Comparison of ENCODE assay signal across 13 cellular contexts in genomic region chr7:18119985-18120384, GRCh38.
DNase-seq lines count a peak whose midpoint lies in the region; ATAC-seq and TF ChIP-seq lines count a peak whose summit lies in the region.
"Had no signal": no experiment of that assay in that cellular context is flagged by ENCODE, and none has a peak within 500 bp of the region (broad histone marks: within the 10 kb centered on the region; RNA-seq: fewer than 3 reads in every experiment).

No MANE protein-coding gene starts in this region.

- H3K27ac Mint-ChIP-seq in type B pancreatic cell, result no peak overlapping the region
- no peak overlapping the region for H3K27ac Mint-ChIP-seq in activated T-cell treated with anti-CD3 and anti-CD28 coated beads, Interleukin-2, amount 50 U/mL, for 24 hours
- H3K27ac Mint-ChIP-seq: activated T-cell treated with anti-CD3 and anti-CD28 coated beads, Interleukin-2, amount 50 U/mL, for 72 hours had no signal

- peaks cover 4% of the 10 kb centered on the region for H3K9me3 Mint-ChIP-seq in type B pancreatic cell
- H3K9me3 Mint-ChIP-seq in activated T-cell treated with anti-CD3 and anti-CD28 coated beads, Interleukin-2, amount 50 U/mL, for 24 hours, result no peaks in the 10 kb centered on the region
- H3K9me3 Mint-ChIP-seq: activated T-cell treated with anti-CD3 and anti-CD28 coated beads, Interleukin-2, amount 50 U/mL, for 72 hours; CD8-positive, alpha-beta memory T cell had no signal

- POLR2A ChIA-PET in Panc1 (lab: Charles Lee), result no interaction called here

- H3K4me3 Mint-ChIP-seq in type B pancreatic cell, result no peak overlapping the region
- no peak overlapping the region for H3K4me3 Mint-ChIP-seq in activated T-cell treated with anti-CD3 and anti-CD28 coated beads, Interleukin-2, amount 50 U/mL, for 24 hours
- H3K4me3 Mint-ChIP-seq: activated T-cell treated with anti-CD3 and anti-CD28 coated beads, Interleukin-2, amount 50 U/mL, for 72 hours; CD8-positive, alpha-beta memory T cell had no signal

- H3K27ac ChIP-seq in right atrium auricular region, result no peak overlapping the region
- no peak overlapping the region for H3K27ac ChIP-seq in Panc1 (ENCODE audit: low read length)
- H3K27ac ChIP-seq: stomach had no signal

- ATAC-seq in Right ventricle myocardium inferior (peak; percentile 44), Panc1 (no peak), sciatic nerve (no peak)
- ATAC-seq: activated T-cell treated with anti-CD3 and anti-CD28 coated beads, Interleukin-2, amount 50 U/mL, for 72 hours had no signal

- H3K4me1 Mint-ChIP-seq in type B pancreatic cell (ENCODE audit: unreplicated experiment), result peaks cover 8% of the 10 kb centered on the region
- no peaks in the 10 kb centered on the region for H3K4me1 Mint-ChIP-seq in activated T-cell treated with anti-CD3 and anti-CD28 coated beads, Interleukin-2, amount 50 U/mL, for 24 hours (ENCODE audit: low read depth)
- H3K4me1 Mint-ChIP-seq: CD8-positive, alpha-beta memory T cell had no signal

- CTCF ChIA-PET in Panc1 (lab: Charles Lee), result no interaction called here

- H3K27me3 ChIP-seq in right atrium auricular region (no peaks in the 10 kb centered on the region), Panc1 (ENCODE audit: control insufficient read depth, insufficient read depth, low read length) (no peaks in the 10 kb centered on the region; the same call in 1 of the 2 replicates)
- H3K27me3 ChIP-seq: stomach had no signal

- no TSS peak for BruUV-seq in Panc1 (replicated peaks; lab: Mats Ljungman, UMichigan)

- TF ChIP-seq CTCF in right atrium auricular region (IDR thresholded peaks at IDR 0.05) (peak in 1 of 2 donors; percentile 26), Panc1 (IDR thresholded peaks at IDR 0.05) (peak; percentile 46; the same call in 1 of the 2 replicates), type B pancreatic cell (conservative IDR thresholded peaks at IDR 0.05) (peak; percentile 55)

- intact Hi-C loops in Right ventricle myocardium inferior (cut with DNase I) (no loop called here), Panc1 (cut with micrococcal nuclease; ENCODE audit: unreplicated experiment) (no loop called here), sciatic nerve (cut with DNase I) (no loop called here)

- H3K4me3 ChIP-seq in right atrium auricular region, result no peak overlapping the region
- H3K4me3 ChIP-seq in Panc1 (ENCODE audit: low read depth in 2 of 2, low read length in 2 of 2), result no peak overlapping the region
- H3K4me3 ChIP-seq: stomach had no signal

- DNase-seq in Right ventricle myocardium inferior (ENCODE audit: missing footprints) (no peak), right atrium auricular region (ENCODE audit: low spot score) (no peak), Panc1 (ENCODE audit: low read depth, low spot score) (no peak), fibroblast of peridontal ligament (ENCODE audit: extremely low read depth) (peak; percentile 10), type B pancreatic cell (ENCODE audit: extremely low spot score, unreplicated experiment) (no peak), sciatic nerve (ENCODE audit: low spot score) (no peak)
- no peak for DNase-seq in activated CD4-positive, CD25-positive, alpha-beta regulatory T cell (lab: John Stamatoyannopoulos, UW)
- no peak for DNase-seq in activated T-cell treated with anti-CD3 and anti-CD28 coated beads, Interleukin-2, amount 50 U/mL, for 24 hours
- DNase-seq: activated T-cell treated with anti-CD3 and anti-CD28 coated beads, Interleukin-2, amount 50 U/mL, for 72 hours; CD8-positive, alpha-beta memory T cell; effector CD8-positive, alpha-beta T cell; NCI-H1048; stomach had no signal

- no peaks in the 10 kb centered on the region for H3K36me3 ChIP-seq in right atrium auricular region
- H3K36me3 ChIP-seq in Panc1 (ENCODE audit: control insufficient read depth, insufficient read depth, low read length), result no peaks in the 10 kb centered on the region
- H3K36me3 ChIP-seq: stomach had no signal

- no peaks in the 10 kb centered on the region for H3K36me3 Mint-ChIP-seq in type B pancreatic cell
- no peaks in the 10 kb centered on the region for H3K36me3 Mint-ChIP-seq in activated T-cell treated with anti-CD3 and anti-CD28 coated beads, Interleukin-2, amount 50 U/mL, for 24 hours (ENCODE audit: low read depth)
- H3K36me3 Mint-ChIP-seq: CD8-positive, alpha-beta memory T cell had no signal

- H3K27me3 Mint-ChIP-seq in type B pancreatic cell, result peaks cover 5% of the 10 kb centered on the region
- peaks cover 5% of the 10 kb centered on the region for H3K27me3 Mint-ChIP-seq in activated T-cell treated with anti-CD3 and anti-CD28 coated beads, Interleukin-2, amount 50 U/mL, for 24 hours

- in situ Hi-C loops in Panc1 (cut with HindIII; ENCODE audit: low pct_unique_long_range_greater_than_20kb, low sequenced_read_pairs), result no loop called here

- H3K4me1 ChIP-seq in right atrium auricular region (no peaks in the 10 kb centered on the region), Panc1 (ENCODE audit: control insufficient read depth, insufficient read depth, low read length) (no peaks in the 10 kb centered on the region)

- H3K9me3 ChIP-seq in right atrium auricular region, result no peaks in the 10 kb centered on the region
- no peaks in the 10 kb centered on the region for H3K9me3 ChIP-seq in Panc1 (ENCODE audit: control insufficient read depth, insufficient read depth, low read depth, low read length)
- H3K9me3 ChIP-seq: stomach had no signal
